In genomic region chr22:43625242-43625641, GRCh38 we compare ENCODE assay signal across 22 cellular contexts.
"Had no signal": no experiment of that assay in that cellular context is flagged by ENCODE, and none has a peak within 500 bp of the region (broad histone marks: within the 10 kb centered on the region; RNA-seq: fewer than 3 reads in every experiment).

No MANE protein-coding gene starts in this region.

- H3K79me2 ChIP-seq: hepatocyte had no signal

- H3K27ac Mint-ChIP-seq: activated naive CD4-positive, alpha-beta T cell treated with anti-CD3 and anti-CD28 coated beads, Interleukin-2, amount 10 ng/mL, durations not matched to agents 7 days and 5 days; activated naive CD8-positive, alpha-beta T cell treated with anti-CD3 and anti-CD28 coated beads, Interleukin-2, amount 50 U/mL, for 24 hours; endodermal cell; naive thymus-derived CD4-positive, alpha-beta T cell; neural progenitor cell; stimulated activated naive CD8-positive, alpha-beta T cell treated with anti-CD3 and anti-CD28 coated beads, Interleukin-15, Interleukin-2, amounts not matched to agents 100 ng/mL and 50 ng/mL, for 24 hours had no signal

- FAIRE-seq: colon had no signal

- H3K4me2 ChIP-seq: hepatocyte, neural progenitor cell had no signal

- ATAC-seq: activated naive CD8-positive, alpha-beta T cell treated with anti-CD3 and anti-CD28 coated beads, Interleukin-2, amount 50 U/mL, for 24 hours; activated T-cell treated with anti-CD3 and anti-CD28 coated beads, Interleukin-2, amount 50 U/mL, for 4 hours; naive thymus-derived CD4-positive, alpha-beta T cell; psoas muscle; right cardiac atrium had no signal

- H3K9me3 Mint-ChIP-seq: activated naive CD4-positive, alpha-beta T cell treated with anti-CD3 and anti-CD28 coated beads, Interleukin-2, amount 10 ng/mL, durations not matched to agents 7 days and 5 days; activated T-cell treated with anti-CD3 and anti-CD28 coated beads, Interleukin-2, amount 50 U/mL, for 4 hours; stimulated activated naive CD8-positive, alpha-beta T cell treated with anti-CD3 and anti-CD28 coated beads, Interleukin-15, Interleukin-2, amounts not matched to agents 100 ng/mL and 50 ng/mL, for 24 hours had no signal

- H3K4me1 Mint-ChIP-seq: activated naive CD4-positive, alpha-beta T cell treated with anti-CD3 and anti-CD28 coated beads, Interleukin-2, amount 10 ng/mL, durations not matched to agents 7 days and 5 days; activated naive CD8-positive, alpha-beta T cell treated with anti-CD3 and anti-CD28 coated beads, Interleukin-2, amount 50 U/mL, for 24 hours; endodermal cell; naive thymus-derived CD4-positive, alpha-beta T cell had no signal

- H3K9ac ChIP-seq: neural progenitor cell had no signal

- H3K4me1 ChIP-seq: neural progenitor cell, psoas muscle, tibial nerve had no signal

- H2AFZ ChIP-seq: hepatocyte, neural progenitor cell had no signal

- H3K27me3 ChIP-seq: hepatocyte, neural progenitor cell, ovary, tibial nerve had no signal

- H3K9me3 ChIP-seq: ovary, psoas muscle had no signal

- H3K4me3 ChIP-seq: hepatocyte, neural progenitor cell, ovary, psoas muscle, tibial nerve had no signal

- DNase-seq: activated CD4-positive, alpha-beta T cell treated with anti-CD3 and anti-CD28 coated beads, Interleukin-2, amount 50 U/mL, for 1 hour; activated CD4-positive, CD25-positive, alpha-beta regulatory T cell treated with anti-CD3 and anti-CD28 coated beads, Interleukin-2, amount 50 U/mL, for 72 hours; activated CD8-positive, alpha-beta memory T cell treated with anti-CD3 and anti-CD28 coated beads, Interleukin-2, amount 50 U/mL, for 4 hours; activated naive CD4-positive, alpha-beta T cell treated with anti-CD3 and anti-CD28 coated beads, Interleukin-2, amount 10 ng/mL, durations not matched to agents 7 days and 5 days; activated naive CD8-positive, alpha-beta T cell treated with anti-CD3 and anti-CD28 coated beads, Interleukin-2, amount 50 U/mL, for 24 hours; activated T-cell treated with anti-CD3 and anti-CD28 coated beads, Interleukin-2, amount 50 U/mL, for 4 hours; aorta; caudate nucleus; endodermal cell; foreskin fibroblast; mesendoderm; naive thymus-derived CD4-positive, alpha-beta T cell; ovary; psoas muscle; right cardiac atrium had no signal

- H3K4me3 Mint-ChIP-seq: activated naive CD4-positive, alpha-beta T cell treated with anti-CD3 and anti-CD28 coated beads, Interleukin-2, amount 10 ng/mL, durations not matched to agents 7 days and 5 days; activated naive CD8-positive, alpha-beta T cell treated with anti-CD3 and anti-CD28 coated beads, Interleukin-2, amount 50 U/mL, for 24 hours; activated T-cell treated with anti-CD3 and anti-CD28 coated beads, Interleukin-2, amount 50 U/mL, for 4 hours; endodermal cell; naive thymus-derived CD4-positive, alpha-beta T cell; neural progenitor cell; stimulated activated naive CD8-positive, alpha-beta T cell treated with anti-CD3 and anti-CD28 coated beads, Interleukin-15, Interleukin-2, amounts not matched to agents 100 ng/mL and 50 ng/mL, for 24 hours had no signal

- H3K27ac ChIP-seq: epithelial cell of prostate, hepatocyte, neural progenitor cell, ovary, psoas muscle, tibial nerve, VCaP had no signal

- H3K36me3 ChIP-seq: neural progenitor cell, ovary had no signal

- H3K36me3 Mint-ChIP-seq: activated naive CD4-positive, alpha-beta T cell treated with anti-CD3 and anti-CD28 coated beads, Interleukin-2, amount 10 ng/mL, durations not matched to agents 7 days and 5 days; naive thymus-derived CD4-positive, alpha-beta T cell had no signal
